Comparison of ENCODE assay signal across 1 cellular context in genomic region chr2:171308280-171309054, GRCh38.
TF ChIP-seq lines count a peak whose summit lies in the region.

No MANE protein-coding gene starts in this region.

TF ChIP-seq in HepG2, 621 proteins besides CTCF, POLR2A, EP300 and RAD21 (continued from another document):
- TF ChIP-seq AFF4 (CRISPR knock-in tag; IDR thresholded peaks at IDR 0.05) (no peak), ZNF644 (CRISPR knock-in tag; IDR thresholded peaks at IDR 0.05; ENCODE audit: low read depth) (peak; percentile 81; the same call in 1 of the 2 replicates), HNF4G (IDR thresholded peaks at IDR 0.05; ENCODE audit: borderline replicate concordance, low read depth, low read length) (peak; percentile 75), HNF4G (CRISPR knock-in tag; IDR thresholded peaks at IDR 0.05; ENCODE audit: borderline replicate concordance, low read depth) (no peak), ZNF564 (CRISPR knock-in tag; IDR thresholded peaks at IDR 0.05) (peak; percentile 99), ZNF317 (CRISPR knock-in tag; IDR thresholded peaks at IDR 0.05) (no peak), ZNF792 (CRISPR knock-in tag; IDR thresholded peaks at IDR 0.05) (no peak), HMGA1 (CRISPR knock-in tag; conservative IDR thresholded peaks at IDR 0.05) (no peak), ZNF446 (CRISPR knock-in tag; IDR thresholded peaks at IDR 0.05) (no peak), FOXK2 (IDR thresholded peaks at IDR 0.05) (no peak), KDM2A (CRISPR knock-in tag; IDR thresholded peaks at IDR 0.05; ENCODE audit: borderline replicate concordance, low read depth) (no peak), ZNF570 (CRISPR knock-in tag; IDR thresholded peaks at IDR 0.05; ENCODE audit: borderline replicate concordance) (no peak), ZNF383 (CRISPR knock-in tag; IDR thresholded peaks at IDR 0.05; ENCODE audit: borderline replicate concordance) (no peak), CENPBD1 (CRISPR knock-in tag; IDR thresholded peaks at IDR 0.05; ENCODE audit: borderline replicate concordance, low read depth) (no peak), TRIM24 (CRISPR knock-in tag; IDR thresholded peaks at IDR 0.05) (no peak), ZBTB21 (CRISPR knock-in tag; IDR thresholded peaks at IDR 0.05) (no peak)
- TF ChIP-seq, protein P1, sequence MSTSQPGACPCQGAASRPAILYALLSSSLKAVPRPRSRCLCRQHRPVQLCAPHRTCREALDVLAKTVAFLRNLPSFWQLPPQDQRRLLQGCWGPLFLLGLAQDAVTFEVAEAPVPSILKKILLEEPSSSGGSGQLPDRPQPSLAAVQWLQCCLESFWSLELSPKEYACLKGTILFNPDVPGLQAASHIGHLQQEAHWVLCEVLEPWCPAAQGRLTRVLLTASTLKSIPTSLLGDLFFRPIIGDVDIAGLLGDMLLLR (CRISPR knock-in tag; IDR thresholded peaks at IDR 0.05), result no peak
- TF ChIP-seq, protein P2, sequence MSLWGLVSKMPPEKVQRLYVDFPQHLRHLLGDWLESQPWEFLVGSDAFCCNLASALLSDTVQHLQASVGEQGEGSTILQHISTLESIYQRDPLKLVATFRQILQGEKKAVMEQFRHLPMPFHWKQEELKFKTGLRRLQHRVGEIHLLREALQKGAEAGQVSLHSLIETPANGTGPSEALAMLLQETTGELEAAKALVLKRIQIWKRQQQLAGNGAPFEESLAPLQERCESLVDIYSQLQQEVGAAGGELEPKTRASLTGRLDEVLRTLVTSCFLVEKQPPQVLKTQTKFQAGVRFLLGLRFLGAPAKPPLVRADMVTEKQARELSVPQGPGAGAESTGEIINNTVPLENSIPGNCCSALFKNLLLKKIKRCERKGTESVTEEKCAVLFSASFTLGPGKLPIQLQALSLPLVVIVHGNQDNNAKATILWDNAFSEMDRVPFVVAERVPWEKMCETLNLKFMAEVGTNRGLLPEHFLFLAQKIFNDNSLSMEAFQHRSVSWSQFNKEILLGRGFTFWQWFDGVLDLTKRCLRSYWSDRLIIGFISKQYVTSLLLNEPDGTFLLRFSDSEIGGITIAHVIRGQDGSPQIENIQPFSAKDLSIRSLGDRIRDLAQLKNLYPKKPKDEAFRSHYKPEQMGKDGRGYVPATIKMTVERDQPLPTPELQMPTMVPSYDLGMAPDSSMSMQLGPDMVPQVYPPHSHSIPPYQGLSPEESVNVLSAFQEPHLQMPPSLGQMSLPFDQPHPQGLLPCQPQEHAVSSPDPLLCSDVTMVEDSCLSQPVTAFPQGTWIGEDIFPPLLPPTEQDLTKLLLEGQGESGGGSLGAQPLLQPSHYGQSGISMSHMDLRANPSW (CRISPR knock-in tag; IDR thresholded peaks at IDR 0.05; ENCODE audit: borderline replicate concordance), result no peak
